Comparison of ENCODE assay signal across 8 cellular contexts in genomic region chr7:74890158-74891123, GRCh38. TPM values are rescaled to one million over a fixed set of nuclear protein-coding genes. Genes with fewer than 3 reads are reported as not detected.
DNase-seq lines count a peak whose midpoint lies in the region; ATAC-seq and TF ChIP-seq lines count a peak whose summit lies in the region.
"Not testable (repeated sequence)": the region's sequence is repeated elsewhere in the genome, so short reads cannot be mapped to it uniquely, and the experiment has no call there.

No MANE protein-coding gene starts in this region.

- not testable (repeated sequence) for H3K4me1 ChIP-seq in ES-I3 (ENCODE audit: insufficient read depth, low read length)

- peak overlapping the region; percentile 58; the same call in 1 of the 2 replicates for H3K9ac ChIP-seq in ES-I3 (ENCODE audit: low read depth, low read length)

- not testable (repeated sequence) for H3K36me3 Mint-ChIP-seq in activated naive CD8-positive, alpha-beta T cell; stimulated activated naive CD8-positive, alpha-beta T cell treated with anti-CD3 and anti-CD28 coated beads, Interleukin-15, Interleukin-2, amounts not matched to agents 100 ng/mL and 50 ng/mL, for 24 hours (ENCODE audit: low read depth)

- peak overlapping the region; percentile 80 for H3K4me3 Mint-ChIP-seq in activated naive CD8-positive, alpha-beta T cell
- H3K4me3 Mint-ChIP-seq in stimulated activated naive CD8-positive, alpha-beta T cell treated with anti-CD3 and anti-CD28 coated beads, Interleukin-15, Interleukin-2, amounts not matched to agents 100 ng/mL and 50 ng/mL, for 24 hours: peak overlapping the region; percentile 82

- TF ChIP-seq CTCF in omental fat pad (IDR thresholded peaks at IDR 0.05): not testable (repeated sequence)

- H3K9me3 ChIP-seq in ES-I3 (ENCODE audit: control insufficient read depth, insufficient read depth, low read length): not testable (repeated sequence)

- H3K36me3 ChIP-seq in ES-I3 (ENCODE audit: insufficient read depth, low read length): not testable (repeated sequence)

- not testable (repeated sequence) for H3K9me3 Mint-ChIP-seq in activated naive CD8-positive, alpha-beta T cell (ENCODE audit: low read depth); stimulated activated naive CD8-positive, alpha-beta T cell treated with anti-CD3 and anti-CD28 coated beads, Interleukin-15, Interleukin-2, amounts not matched to agents 100 ng/mL and 50 ng/mL, for 24 hours

- DNase-seq in NCI-H146 treated with DMSO at 0.1 percent for 48 hours (lab: John Stamatoyannopoulos, UW; ENCODE audit: unreplicated experiment): peak; percentile 34
- DNase-seq in SW 1271 (lab: John Stamatoyannopoulos, UW): peak; percentile 50 to 71
- DNase-seq in glomerular visceral epithelial cell (ENCODE audit: extremely low spot score): peak; percentile 81
- peak; percentile 52 for DNase-seq in omental fat pad (ENCODE audit: low spot score)

- ATAC-seq in HG02759 (IDR thresholded peaks at IDR 0.05; ENCODE audit: unreplicated experiment) (peak; percentile 74), omental fat pad (ENCODE audit: low FRiP score) (peak; percentile 97)

- not testable (repeated sequence) for H3K4me1 Mint-ChIP-seq in activated naive CD8-positive, alpha-beta T cell (ENCODE audit: low read depth); stimulated activated naive CD8-positive, alpha-beta T cell treated with anti-CD3 and anti-CD28 coated beads, Interleukin-15, Interleukin-2, amounts not matched to agents 100 ng/mL and 50 ng/mL, for 24 hours (ENCODE audit: low read depth)

- peak overlapping the region; percentile 66 for H3K27ac Mint-ChIP-seq in activated naive CD8-positive, alpha-beta T cell
- H3K27ac Mint-ChIP-seq in stimulated activated naive CD8-positive, alpha-beta T cell treated with anti-CD3 and anti-CD28 coated beads, Interleukin-15, Interleukin-2, amounts not matched to agents 100 ng/mL and 50 ng/mL, for 24 hours: peak overlapping the region; percentile 86

- H3K27me3 Mint-ChIP-seq in activated naive CD8-positive, alpha-beta T cell; stimulated activated naive CD8-positive, alpha-beta T cell treated with anti-CD3 and anti-CD28 coated beads, Interleukin-15, Interleukin-2, amounts not matched to agents 100 ng/mL and 50 ng/mL, for 24 hours: not testable (repeated sequence)

RNA-seq across cellular contexts. Expression of gene GTF2IRD2, which starts 39.0 kb away (rescaled TPM):
- total RNA-seq in omental fat pad: 10 to 100 TPM in 2 of 4 donors, 1 to 10 TPM in 2; 8.1 to 32.6 (median 9.4) TPM

Comparison
In these comparisons a context has a peak if more than half of its experiments do, and no peak if none do; other contexts are left out.
1. Peak in every context shown above with its lines: DNase-seq and ATAC-seq.